Comparison of ENCODE assay signal across 8 cellular contexts in genomic region chr14:36373982-36374673, GRCh38. TPM values are rescaled to one million over a fixed set of nuclear protein-coding genes. Genes with fewer than 3 reads are reported as not detected.
DNase-seq lines count a peak whose midpoint lies in the region; ATAC-seq and TF ChIP-seq lines count a peak whose summit lies in the region.

No MANE protein-coding gene starts in this region.

- H3K27me3 ChIP-seq in KMS-11 (ENCODE audit: insufficient read depth, low read depth) (no peaks in the 10 kb centered on the region), PC-9 (ENCODE audit: insufficient read depth, low read depth) (no peaks in the 10 kb centered on the region), tibial nerve (no peaks in the 10 kb centered on the region)

- H3K4me1 Mint-ChIP-seq in activated T-cell treated with anti-CD3 and anti-CD28 coated beads, Interleukin-2, amount 50 U/mL, for 72 hours (ENCODE audit: low read depth) = no peaks in the 10 kb centered on the region
- no peaks in the 10 kb centered on the region for H3K4me1 Mint-ChIP-seq in osteocyte (ENCODE audit: unreplicated experiment)

- no peaks in the 10 kb centered on the region for H3K9me3 Mint-ChIP-seq in activated T-cell treated with anti-CD3 and anti-CD28 coated beads, Interleukin-2, amount 50 U/mL, for 72 hours
- H3K9me3 Mint-ChIP-seq in osteocyte (ENCODE audit: unreplicated experiment) = no peaks in the 10 kb centered on the region

- DNase-seq in ELR (ENCODE audit: low read depth) (peak; percentile 77), PC-9 (peak; percentile 42 to 55), fibroblast of villous mesenchyme (ENCODE audit: low read depth) (peak; percentile 72), osteocyte (ENCODE audit: extremely low spot score, unreplicated experiment) (peak; percentile 89), tibial nerve (ENCODE audit: low spot score in 2 of 2) (peak; percentile 65 to 80)
- peak; percentile 71 to 75 for DNase-seq in activated T-cell treated with anti-CD3 and anti-CD28 coated beads, Interleukin-2, amount 50 U/mL, for 72 hours

- H3K9me3 ChIP-seq in PC-9 (ENCODE audit: insufficient read depth, low read depth) (no peaks in the 10 kb centered on the region), tibial nerve (no peaks in the 10 kb centered on the region)

- no peak overlapping the region for H3K27ac Mint-ChIP-seq in activated T-cell treated with anti-CD3 and anti-CD28 coated beads, Interleukin-2, amount 50 U/mL, for 72 hours
- no peak overlapping the region for H3K27ac Mint-ChIP-seq in osteocyte (ENCODE audit: unreplicated experiment)

- H3K4me3 ChIP-seq in KMS-11 (IDR thresholded peaks at IDR 0.05; ENCODE audit: insufficient read depth, low read depth, low read length) = no peak overlapping the region
- no peak overlapping the region for H3K4me3 ChIP-seq in PC-9
- no peak overlapping the region for H3K4me3 ChIP-seq in fibroblast of villous mesenchyme (ENCODE audit: low read depth, low read length)
- no peak overlapping the region for H3K4me3 ChIP-seq in tibial nerve

- POLR2A ChIA-PET in PC-9 (lab: Charles Lee; ENCODE audit: unreplicated experiment) = interaction anchor here (0.7 kb wide), 1 partner anchor 153 kb away, joined by 4 read pairs; no protein-coding TSS in a partner anchor

- H3K4me1 ChIP-seq in KMS-11 (ENCODE audit: low read depth, poor library complexity, severe bottlenecking) (peaks cover 5% of the 10 kb centered on the region), PC-9 (replicated peaks; ENCODE audit: insufficient read depth) (no peaks in the 10 kb centered on the region), tibial nerve (no peaks in the 10 kb centered on the region)

- H3K36me3 Mint-ChIP-seq in activated T-cell treated with anti-CD3 and anti-CD28 coated beads, Interleukin-2, amount 50 U/mL, for 72 hours (ENCODE audit: insufficient read depth in 2 of 2) = no peaks in the 10 kb centered on the region
- H3K36me3 Mint-ChIP-seq in osteocyte (ENCODE audit: unreplicated experiment) = no peaks in the 10 kb centered on the region

- H3K4me2 ChIP-seq in KMS-11 (no peak overlapping the region; the same call in 1 of the 2 replicates), PC-9 (no peak overlapping the region)

- no peaks in the 10 kb centered on the region for H3K79me2 ChIP-seq in KMS-11 (ENCODE audit: insufficient read depth, low read depth)
- no peaks in the 10 kb centered on the region for H3K79me2 ChIP-seq in PC-9 (ENCODE audit: low read depth)

- H3K9ac ChIP-seq in KMS-11 = no peak overlapping the region

- 21 to 31% methylated on average over 4 of the region's 4 CpGs for WGBS in tibial nerve, 2 donors

- H3K9me2 ChIP-seq in PC-9 (ENCODE audit: insufficient read depth) = no peaks in the 10 kb centered on the region

- intact Hi-C loops in PC-9 (cut with micrococcal nuclease; ENCODE audit: unreplicated experiment) = loop anchor here (1.0 to 10.0 kb wide), 4 partner anchors 151 to 497 kb away; partner anchors contain the start of gene NKX2-1

- H3F3A ChIP-seq in PC-9 (ENCODE audit: insufficient read depth, low read depth) = no peaks in the 10 kb centered on the region

- H2AFZ ChIP-seq in KMS-11 (ENCODE audit: low read depth) (peak overlapping the region; percentile 36; the same call in 1 of the 2 replicates), PC-9 (no peak overlapping the region)

- H4K20me1 ChIP-seq in KMS-11 (ENCODE audit: insufficient read depth) (no peaks in the 10 kb centered on the region), PC-9 (ENCODE audit: insufficient read depth) (no peaks in the 10 kb centered on the region)

- no peak for TF ChIP-seq POLR2A in tibial nerve (IDR thresholded peaks at IDR 0.05)

- TF ChIP-seq EP300 in tibial nerve (IDR thresholded peaks at IDR 0.05) = no peak

- BruUV-seq in PC-9 (replicated peaks; lab: Mats Ljungman, UMichigan) = no TSS peak

- peak; percentile 79 for TF ChIP-seq CTCF in KMS-11 (conservative IDR thresholded peaks at IDR 0.05; ENCODE audit: low read depth, low read length)
- TF ChIP-seq CTCF in PC-9 (conservative IDR thresholded peaks at IDR 0.05) = peak; percentile 82
- TF ChIP-seq CTCF in fibroblast of villous mesenchyme (IDR thresholded peaks at IDR 0.05; ENCODE audit: insufficient read depth, low read depth, low read length) = peak; percentile 85
- peak; percentile 86 for TF ChIP-seq CTCF in osteocyte (IDR thresholded peaks at IDR 0.05)
- TF ChIP-seq CTCF in tibial nerve (IDR thresholded peaks at IDR 0.05) = peak; percentile 60 to 80 (median 77)

- H3K36me3 ChIP-seq in KMS-11 (ENCODE audit: insufficient read depth) (no peaks in the 10 kb centered on the region), PC-9 (ENCODE audit: low read depth) (no peaks in the 10 kb centered on the region), tibial nerve (no peaks in the 10 kb centered on the region)

- peak; percentile 82 for ATAC-seq in GM21825 (IDR thresholded peaks at IDR 0.05; ENCODE audit: unreplicated experiment)
- peak; percentile 73 to 79 for ATAC-seq in activated T-cell treated with anti-CD3 and anti-CD28 coated beads, Interleukin-2, amount 50 U/mL, for 72 hours (replicated peaks in 1 of 2)

- no peak overlapping the region for H3K4me3 Mint-ChIP-seq in activated T-cell treated with anti-CD3 and anti-CD28 coated beads, Interleukin-2, amount 50 U/mL, for 72 hours
- H3K4me3 Mint-ChIP-seq in osteocyte (ENCODE audit: unreplicated experiment) = no peak overlapping the region

- H3K27ac ChIP-seq in KMS-11 = no peak overlapping the region
- no peak overlapping the region for H3K27ac ChIP-seq in PC-9
- no peak overlapping the region for H3K27ac ChIP-seq in tibial nerve

- H3K27me3 Mint-ChIP-seq in activated T-cell treated with anti-CD3 and anti-CD28 coated beads, Interleukin-2, amount 50 U/mL, for 72 hours (ENCODE audit: low read depth) = peaks cover 5% of the 10 kb centered on the region
- peaks cover 7% of the 10 kb centered on the region for H3K27me3 Mint-ChIP-seq in osteocyte (ENCODE audit: unreplicated experiment)

- CTCF ChIA-PET in PC-9 (lab: Charles Lee) = interaction anchor here (0.8 kb wide), 1 partner anchor 304 kb away, joined by 3 read pairs; no protein-coding TSS in a partner anchor

RNA-seq across cellular contexts. Expression of gene MBIP, which starts 53.7 kb away (rescaled TPM):
- total RNA-seq in PC-9 (2021) = 13.8 and 15.2 TPM in 2 replicates
- total RNA-seq in activated T-cell treated with anti-CD3 and anti-CD28 coated beads, Interleukin-2, amount 50 U/mL, for 72 hours = 10 to 100 TPM; 35.2 to 36.3 TPM
- total RNA-seq in fibroblast of villous mesenchyme = 13.9 and 18.1 TPM in 2 replicates
- 25.8 and 26.2 TPM in 2 replicates for total RNA-seq in osteocyte
- 10 to 100 TPM; 18.9 to 38.0 (median 25.5) TPM for total RNA-seq in tibial nerve
